Comparison of ENCODE assay signal across 9 cellular contexts in the genomic region with DNA sequence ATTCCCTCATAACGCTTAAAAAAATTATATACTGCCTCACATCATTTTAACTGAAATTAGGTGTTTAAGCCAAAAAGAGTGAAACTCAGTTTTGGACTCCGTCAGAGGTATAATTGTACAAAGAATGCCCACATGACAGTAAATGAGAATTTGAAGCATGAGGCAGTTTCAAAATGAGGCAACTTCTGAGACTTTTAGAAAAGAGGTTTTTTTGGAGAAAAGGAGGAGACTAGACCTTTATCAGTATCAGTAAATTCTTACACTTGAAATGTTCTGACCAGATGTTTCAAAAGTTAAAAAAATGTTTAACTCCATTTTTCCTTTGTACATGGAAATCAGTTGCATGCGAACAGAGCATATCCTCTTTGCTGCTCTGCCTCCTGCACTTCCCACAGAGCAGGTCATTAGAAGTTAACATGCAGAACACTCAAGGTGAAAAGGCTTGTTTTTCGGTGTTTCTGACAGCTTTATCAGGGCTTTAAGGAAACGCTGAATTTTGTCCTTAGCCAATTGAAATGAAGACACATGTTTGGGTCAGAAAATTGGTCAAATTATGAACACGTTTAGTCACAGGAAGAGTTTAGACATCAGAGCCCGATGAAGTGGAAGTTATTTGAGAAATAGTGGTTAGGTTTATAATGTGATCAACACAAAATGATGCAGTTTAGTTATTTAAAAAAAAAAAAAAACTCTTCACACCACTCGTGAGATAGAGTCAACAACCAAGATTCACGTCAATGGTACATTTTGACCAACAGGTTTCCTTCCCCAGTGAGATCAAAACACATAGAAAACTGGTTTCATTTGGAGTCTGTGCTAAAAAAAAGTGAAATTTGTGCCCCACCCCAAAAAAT. TPM values are rescaled to one million over a fixed set of nuclear protein-coding genes. Genes with fewer than 3 reads are reported as not detected.
DNase-seq lines count a peak whose midpoint lies in the region; ATAC-seq and TF ChIP-seq lines count a peak whose summit lies in the region.
"Had no signal": no experiment of that assay in that cellular context is flagged by ENCODE, and none has a peak within 500 bp of the region (broad histone marks: within the 10 kb centered on the region; RNA-seq: fewer than 3 reads in every experiment).

No MANE protein-coding gene starts in this region.

- peak in 1 of 2 donors; percentile 6 for TF ChIP-seq EP300 in tibial nerve (IDR thresholded peaks at IDR 0.05)

- no peak for TF ChIP-seq CTCF in tibial nerve (IDR thresholded peaks at IDR 0.05)

- peaks cover 0 to 56% (median 0%) of the 10 kb centered on the region in 3 donors for H3K36me3 ChIP-seq in tibial nerve

- ATAC-seq in HG02840 (IDR thresholded peaks at IDR 0.05; ENCODE audit: low FRiP score, unreplicated experiment) = peak; percentile 45
- peak; percentile 77 to 79 for ATAC-seq in activated naive CD4-positive, alpha-beta T cell treated with anti-CD3 and anti-CD28 coated beads, Interleukin-2, amount 50 U/mL, for 72 hours

- peak overlapping the region; percentile 67 for H3K4me3 Mint-ChIP-seq in activated T-cell treated with anti-CD3 and anti-CD28 coated beads, Interleukin-2, amount 50 U/mL, for 24 hours
- peak overlapping the region; percentile 47 for H3K4me3 Mint-ChIP-seq in stimulated activated naive CD8-positive, alpha-beta T cell treated with anti-CD3 and anti-CD28 coated beads, Interleukin-15, Interleukin-2, amounts not matched to agents 100 ng/mL and 50 ng/mL, for 24 hours

- WGBS in tibial nerve, 2 donors = 56 to 58% methylated on average over 9 of the region's 9 CpGs

- peak overlapping the region in 2 of 4 donors; percentile 57 to 64 for H3K27ac ChIP-seq in tibial nerve

- TF ChIP-seq POLR2A in tibial nerve (IDR thresholded peaks at IDR 0.05) = no peak

- no peaks in the 10 kb centered on the region for H3K9me3 Mint-ChIP-seq in activated T-cell treated with anti-CD3 and anti-CD28 coated beads, Interleukin-2, amount 50 U/mL, for 24 hours
- H3K9me3 Mint-ChIP-seq in activated naive CD4-positive, alpha-beta T cell treated with anti-CD3 and anti-CD28 coated beads, Interleukin-2, amount 50 U/mL, for 72 hours = no peaks in the 10 kb centered on the region
- no peaks in the 10 kb centered on the region for H3K9me3 Mint-ChIP-seq in stimulated activated naive CD8-positive, alpha-beta T cell treated with anti-CD3 and anti-CD28 coated beads, Interleukin-15, Interleukin-2, amounts not matched to agents 100 ng/mL and 50 ng/mL, for 24 hours

- H3K4me3 ChIP-seq in tibial nerve = no peak overlapping the region

- H3K36me3 Mint-ChIP-seq in activated T-cell treated with anti-CD3 and anti-CD28 coated beads, Interleukin-2, amount 50 U/mL, for 24 hours (ENCODE audit: low read depth) = peaks cover 61% of the 10 kb centered on the region
- peaks cover 25 to 49% of the 10 kb centered on the region in 2 donors for H3K36me3 Mint-ChIP-seq in activated naive CD4-positive, alpha-beta T cell treated with anti-CD3 and anti-CD28 coated beads, Interleukin-2, amount 50 U/mL, for 72 hours
- H3K36me3 Mint-ChIP-seq in stimulated activated naive CD8-positive, alpha-beta T cell treated with anti-CD3 and anti-CD28 coated beads, Interleukin-15, Interleukin-2, amounts not matched to agents 100 ng/mL and 50 ng/mL, for 24 hours (ENCODE audit: low read depth) = peaks cover 56% of the 10 kb centered on the region

- peak overlapping the region; percentile 98 for H3K27ac Mint-ChIP-seq in activated T-cell treated with anti-CD3 and anti-CD28 coated beads, Interleukin-2, amount 50 U/mL, for 24 hours
- peak overlapping the region; percentile 91 to 93 for H3K27ac Mint-ChIP-seq in activated naive CD4-positive, alpha-beta T cell treated with anti-CD3 and anti-CD28 coated beads, Interleukin-2, amount 50 U/mL, for 72 hours
- H3K27ac Mint-ChIP-seq in stimulated activated naive CD8-positive, alpha-beta T cell treated with anti-CD3 and anti-CD28 coated beads, Interleukin-15, Interleukin-2, amounts not matched to agents 100 ng/mL and 50 ng/mL, for 24 hours = peak overlapping the region; percentile 84

- peaks cover 0 to 99% (median 36%) of the 10 kb centered on the region in 4 donors for H3K4me1 ChIP-seq in tibial nerve

- peaks cover 90% of the 10 kb centered on the region for H3K4me1 Mint-ChIP-seq in activated T-cell treated with anti-CD3 and anti-CD28 coated beads, Interleukin-2, amount 50 U/mL, for 24 hours (ENCODE audit: low read depth)
- H3K4me1 Mint-ChIP-seq in stimulated activated naive CD8-positive, alpha-beta T cell treated with anti-CD3 and anti-CD28 coated beads, Interleukin-15, Interleukin-2, amounts not matched to agents 100 ng/mL and 50 ng/mL, for 24 hours (ENCODE audit: low read depth) = peaks cover 83% of the 10 kb centered on the region

- H3K27me3 ChIP-seq in tibial nerve = no peaks in the 10 kb centered on the region

- H3K27me3 Mint-ChIP-seq in activated T-cell treated with anti-CD3 and anti-CD28 coated beads, Interleukin-2, amount 50 U/mL, for 24 hours = no peaks in the 10 kb centered on the region
- no peaks in the 10 kb centered on the region for H3K27me3 Mint-ChIP-seq in stimulated activated naive CD8-positive, alpha-beta T cell treated with anti-CD3 and anti-CD28 coated beads, Interleukin-15, Interleukin-2, amounts not matched to agents 100 ng/mL and 50 ng/mL, for 24 hours

- H3K9me3 ChIP-seq in tibial nerve = no peaks in the 10 kb centered on the region

- no peak for DNase-seq in activated T-cell treated with anti-CD3 and anti-CD28 coated beads, Interleukin-2, amount 50 U/mL, for 24 hours
- no peak for DNase-seq in activated T-cell treated with anti-CD3 and anti-CD28 coated beads, Interleukin-2, amount 50 U/mL, for 48 hours
- no peak for DNase-seq in activated naive CD4-positive, alpha-beta T cell treated with anti-CD3 and anti-CD28 coated beads, Interleukin-2, amount 50 U/mL, for 72 hours (ENCODE audit: low spot score in 2 of 2)
- no peak for DNase-seq in NCI-H526 treated with DMSO at 0.1 percent for 48 hours (lab: John Stamatoyannopoulos, UW)
- no peak for DNase-seq in tibial nerve (ENCODE audit: low spot score in 2 of 2)
- DNase-seq in NCI-H748 (lab: John Stamatoyannopoulos, UW; ENCODE audit: unreplicated experiment) = no peak
- DNase-seq: activated CD8-positive, alpha-beta memory T cell treated with anti-CD3 and anti-CD28 coated beads, Interleukin-2, amount 50 U/mL, for 4 hours had no signal

RNA-seq across cellular contexts. Expression of a gene that starts 59.5 kb away (rescaled TPM):
- 10 to 100 TPM; 24.7 to 54.8 TPM for total RNA-seq in activated naive CD4-positive, alpha-beta T cell treated with anti-CD3 and anti-CD28 coated beads, Interleukin-2, amount 50 U/mL, for 72 hours
- total RNA-seq in tibial nerve = 100 to 1,000 TPM; 166 to 621 (median 433) TPM
